Comparison of ENCODE assay signal across 25 cellular contexts in genomic region chr3:57572096-57572495, GRCh38. TPM values are rescaled to one million over a fixed set of nuclear protein-coding genes. Genes with fewer than 3 reads are reported as not detected.
"Had no signal": no experiment of that assay in that cellular context is flagged by ENCODE, and none has a peak within 500 bp of the region (broad histone marks: within the 10 kb centered on the region; RNA-seq: fewer than 3 reads in every experiment).

No MANE protein-coding gene starts in this region.

- H3K4me3 ChIP-seq: esophagus squamous epithelium, gastrocnemius medialis, prostate gland, right atrium auricular region, tibial nerve had no signal

- H3K27ac ChIP-seq: esophagus squamous epithelium, gastrocnemius medialis, prostate gland, right atrium auricular region, tibial nerve, WERI-Rb-1 had no signal

- H3K4me3 Mint-ChIP-seq: activated naive CD4-positive, alpha-beta T cell treated with anti-CD3 and anti-CD28 coated beads for 36 hours; activated naive CD8-positive, alpha-beta T cell treated with anti-CD3 and anti-CD28 coated beads, Interleukin-2, amount 10 ng/mL, durations not matched to agents 7 days and 5 days; activated T-cell treated with anti-CD3 and anti-CD28 coated beads, Interleukin-2, amount 50 U/mL, for 72 hours; endodermal cell; natural killer cell; stimulated activated naive CD8-positive, alpha-beta T cell treated with anti-CD3 and anti-CD28 coated beads, Interleukin-15, Interleukin-2, amounts not matched to agents 100 ng/mL and 50 ng/mL, for 24 hours had no signal

- H3K36me3 Mint-ChIP-seq: natural killer cell had no signal

- H3K27me3 Mint-ChIP-seq: activated naive CD8-positive, alpha-beta T cell treated with anti-CD3 and anti-CD28 coated beads, Interleukin-2, amount 10 ng/mL, durations not matched to agents 7 days and 5 days; stimulated activated naive CD8-positive, alpha-beta T cell treated with anti-CD3 and anti-CD28 coated beads, Interleukin-15, Interleukin-2, amounts not matched to agents 100 ng/mL and 50 ng/mL, for 24 hours had no signal

- H3K27ac Mint-ChIP-seq: activated naive CD4-positive, alpha-beta T cell treated with anti-CD3 and anti-CD28 coated beads for 36 hours; activated naive CD8-positive, alpha-beta T cell treated with anti-CD3 and anti-CD28 coated beads, Interleukin-2, amount 10 ng/mL, durations not matched to agents 7 days and 5 days; endodermal cell had no signal

- H3K4me1 ChIP-seq: prostate gland had no signal

- H3K9me3 ChIP-seq: esophagus squamous epithelium, gastrocnemius medialis, prostate gland, right atrium auricular region, tibial nerve had no signal

- H3K9me3 Mint-ChIP-seq: activated naive CD4-positive, alpha-beta T cell treated with anti-CD3 and anti-CD28 coated beads for 36 hours; activated naive CD8-positive, alpha-beta T cell treated with anti-CD3 and anti-CD28 coated beads, Interleukin-2, amount 10 ng/mL, durations not matched to agents 7 days and 5 days; activated T-cell treated with anti-CD3 and anti-CD28 coated beads, Interleukin-2, amount 50 U/mL, for 72 hours; endodermal cell; natural killer cell; stimulated activated naive CD8-positive, alpha-beta T cell treated with anti-CD3 and anti-CD28 coated beads, Interleukin-15, Interleukin-2, amounts not matched to agents 100 ng/mL and 50 ng/mL, for 24 hours had no signal

- H3K27me3 ChIP-seq: esophagus squamous epithelium, gastrocnemius medialis, right atrium auricular region, tibial nerve had no signal

- H3K4me1 Mint-ChIP-seq: endodermal cell had no signal

- FAIRE-seq: bronchial epithelial cell, urothelium cell line had no signal

- DNase-seq: activated CD4-positive, alpha-beta T cell treated with anti-CD3 and anti-CD28 coated beads, Interleukin-2, amount 50 U/mL, for 1 hour; activated CD4-positive, CD25-positive, alpha-beta regulatory T cell treated with anti-CD3 and anti-CD28 coated beads, Interleukin-2, amount 50 U/mL, for 72 hours; activated CD8-positive, alpha-beta memory T cell treated with anti-CD3 and anti-CD28 coated beads, Interleukin-2, amount 50 U/mL, for 48 hours; activated effector memory CD4-positive, alpha-beta T cell treated with Interleukin-2 at 50 U/mL for 16 hours; activated naive CD4-positive, alpha-beta T cell treated with anti-CD3 and anti-CD28 coated beads for 36 hours; activated naive CD8-positive, alpha-beta T cell treated with anti-CD3 and anti-CD28 coated beads, Interleukin-2, amount 10 ng/mL, durations not matched to agents 7 days and 5 days; activated T-cell treated with anti-CD3 and anti-CD28 coated beads, Interleukin-2, amount 50 U/mL, for 72 hours; amniotic stem cell; cortex of kidney; endodermal cell; esophagus squamous epithelium; gastrocnemius medialis; hippocampal formation; kidney glomerular epithelial cell; natural killer cell; stimulated activated CD4-positive, alpha-beta T cell treated with anti-CD3 and anti-CD28 coated beads, Interleukin-12 subunit alpha, Interleukin-12 subunit beta, amount 100 ng/mL, for 4 hours; stimulated activated CD4-positive, alpha-beta T cell treated with anti-CD3 and anti-CD28 coated beads, Interleukin-4, amount 100 ng/mL, for 4 hours; WERI-Rb-1 had no signal

- ATAC-seq: activated T-cell treated with anti-CD3 and anti-CD28 coated beads, Interleukin-2, amount 50 U/mL, for 72 hours; gastrocnemius medialis; natural killer cell had no signal

RNA-seq across cellular contexts. Expression of gene DNAH12, which starts 28.0 kb away (rescaled TPM):
- total RNA-seq: T-helper 2 cell treated with Interferon-gamma antibody and Interleukin-4, amounts not matched to agents 100 ng/mL and 5 ng/mL, for 36 hours had no signal
